Comparison of ENCODE assay signal across 11 cellular contexts in the genomic region with DNA sequence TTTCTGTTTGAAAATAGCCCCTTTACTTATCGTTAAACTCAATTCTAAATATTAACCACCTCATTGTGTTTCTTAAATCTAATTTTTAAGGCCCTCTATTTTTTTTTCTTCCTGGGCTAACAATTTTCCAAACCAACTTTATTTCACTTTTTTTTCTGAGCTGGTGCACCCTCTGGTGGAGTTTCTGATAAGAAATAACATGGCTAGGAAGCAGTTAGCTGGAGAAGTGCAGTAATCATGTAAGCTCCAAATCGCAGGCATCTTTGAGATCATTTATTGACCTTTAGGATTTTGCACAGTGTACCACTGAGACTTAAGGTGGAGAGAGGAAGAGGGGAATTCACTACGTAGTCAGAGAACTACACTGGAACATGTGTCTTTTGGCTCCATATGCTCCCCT. TPM values are rescaled to one million over a fixed set of nuclear protein-coding genes. Genes with fewer than 3 reads are reported as not detected.
DNase-seq lines count a peak whose midpoint lies in the region; ATAC-seq and TF ChIP-seq lines count a peak whose summit lies in the region.
"Had no signal": no experiment of that assay in that cellular context is flagged by ENCODE, and none has a peak within 500 bp of the region (broad histone marks: within the 10 kb centered on the region; RNA-seq: fewer than 3 reads in every experiment).

No MANE protein-coding gene starts in this region.

- H3K4me1 ChIP-seq in liver (ENCODE audit: control insufficient read depth in 4 of 4, insufficient read depth in 4 of 4, low read length in 3 of 4): peaks cover 0 to 5% (median 0%) of the 10 kb centered on the region in 4 donors

- DNase-seq in Calu3 (peak; percentile 48), LNCaP clone FGC (ENCODE audit: low read depth) (no peak), astrocyte of the cerebellum (ENCODE audit: low read depth) (no peak), NCI-H2196 treated with DMSO at 0.1 percent for 48 hours (lab: John Stamatoyannopoulos, UW; ENCODE audit: unreplicated experiment) (no peak), NCI-H748 treated with DMSO at 0.1 percent for 48 hours (lab: John Stamatoyannopoulos, UW) (no peak)
- DNase-seq in activated CD4-positive, alpha-beta T cell treated with anti-CD3 and anti-CD28 coated beads for 4 hours: no peak
- DNase-seq: activated CD4-positive, CD25-positive, alpha-beta regulatory T cell; activated naive CD4-positive, alpha-beta T cell treated with anti-CD3 and anti-CD28 coated beads, Interleukin-2, amount 10 ng/mL, durations not matched to agents 7 days and 5 days; NCI-H2171 had no signal

- BruUV-seq in Calu3 (replicated peaks; lab: Mats Ljungman, UMichigan): no TSS peak

- H3K27me3 ChIP-seq in liver (ENCODE audit: control insufficient read depth in 4 of 4, insufficient read depth in 4 of 4, low read length in 3 of 4): no peaks in the 10 kb centered on the region

- no peaks in the 10 kb centered on the region for H3K9me3 Mint-ChIP-seq in Calu3 (ENCODE audit: low read depth, unreplicated experiment)
- H3K9me3 Mint-ChIP-seq: activated naive CD4-positive, alpha-beta T cell treated with anti-CD3 and anti-CD28 coated beads, Interleukin-2, amount 10 ng/mL, durations not matched to agents 7 days and 5 days had no signal

- intact Hi-C loops in Calu3 (cut with micrococcal nuclease; ENCODE audit: unreplicated experiment): loop anchor here (1.0 to 5.0 kb wide), 3 partner anchors 59 to 216 kb away; a partner anchor contains a TSS

- CTCF ChIA-PET in Calu3 (lab: Charles Lee): interaction anchor here (0.6 to 2.8 kb wide), 17 partner anchors 11 to 607 kb away, joined by 3 to 18 read pairs (median 4); a partner anchor contains a TSS

- peaks cover 12% of the 10 kb centered on the region for H3K36me3 Mint-ChIP-seq in Calu3 (ENCODE audit: insufficient read depth, unreplicated experiment)
- H3K36me3 Mint-ChIP-seq: activated naive CD4-positive, alpha-beta T cell treated with anti-CD3 and anti-CD28 coated beads, Interleukin-2, amount 10 ng/mL, durations not matched to agents 7 days and 5 days had no signal

- no peaks in the 10 kb centered on the region for H3K36me3 ChIP-seq in liver (ENCODE audit: control insufficient read depth in 4 of 4, insufficient read depth in 3 of 4, low read depth in 1 of 4, low read length in 3 of 4)

- TF ChIP-seq CTCF in Calu3 (IDR thresholded peaks at IDR 0.05; ENCODE audit: unreplicated experiment) (peak; percentile 64), LNCaP clone FGC (IDR thresholded peaks at IDR 0.05; ENCODE audit: control insufficient read depth, extremely low read depth, insufficient read depth) (peak; percentile 49), astrocyte of the cerebellum (IDR thresholded peaks at IDR 0.05; ENCODE audit: low read depth, low read length, missing control alignments) (peak; percentile 52), liver (IDR thresholded peaks at IDR 0.05; ENCODE audit: low read depth, low read length, missing input control) (peak; percentile 34)

- no peak overlapping the region for H3K4me3 ChIP-seq in LNCaP clone FGC (ENCODE audit: low read depth, low read length)
- no peak overlapping the region for H3K4me3 ChIP-seq in astrocyte of the cerebellum (ENCODE audit: low read depth, low read length)
- no peak overlapping the region for H3K4me3 ChIP-seq in liver (ENCODE audit: low read depth in 1 of 3, low read length in 3 of 3)

- TF ChIP-seq RAD21 in liver (IDR thresholded peaks at IDR 0.05): peak; percentile 61 to 70

- peak overlapping the region; percentile 44 for H3K27ac Mint-ChIP-seq in Calu3 (ENCODE audit: unreplicated experiment)
- H3K27ac Mint-ChIP-seq: activated naive CD4-positive, alpha-beta T cell treated with anti-CD3 and anti-CD28 coated beads, Interleukin-2, amount 10 ng/mL, durations not matched to agents 7 days and 5 days had no signal

- no peak overlapping the region for H3K27ac ChIP-seq in liver (ENCODE audit: low read depth in 1 of 2, low read length in 2 of 2)

- no peak for ATAC-seq in GM18873 (IDR thresholded peaks at IDR 0.05; ENCODE audit: low FRiP score, unreplicated experiment)

- in situ Hi-C loops in astrocyte of the cerebellum (cut with HindIII; ENCODE audit: low sequenced_read_pairs): loop anchor here (5.0 kb wide), 2 partner anchors 56 to 471 kb away; a partner anchor contains a TSS

- 71% methylated on average over 3 of the region's 3 CpGs for WGBS in liver

- no peak overlapping the region for H3K9ac ChIP-seq in liver (ENCODE audit: low read depth in 1 of 2, low read length in 2 of 2)

- H3K4me3 Mint-ChIP-seq in Calu3 (ENCODE audit: low read depth, unreplicated experiment): no peak overlapping the region
- H3K4me3 Mint-ChIP-seq: activated naive CD4-positive, alpha-beta T cell treated with anti-CD3 and anti-CD28 coated beads, Interleukin-2, amount 10 ng/mL, durations not matched to agents 7 days and 5 days had no signal

- no peaks in the 10 kb centered on the region for H3K27me3 Mint-ChIP-seq in Calu3 (ENCODE audit: unreplicated experiment)
- H3K27me3 Mint-ChIP-seq: activated naive CD4-positive, alpha-beta T cell treated with anti-CD3 and anti-CD28 coated beads, Interleukin-2, amount 10 ng/mL, durations not matched to agents 7 days and 5 days had no signal

- H3K9me3 ChIP-seq in liver (ENCODE audit: control insufficient read depth in 4 of 4, low read length in 3 of 4): no peaks in the 10 kb centered on the region

- H3K4me1 Mint-ChIP-seq in Calu3 (ENCODE audit: low read depth, unreplicated experiment): peaks cover 47% of the 10 kb centered on the region

TF ChIP-seq in liver, 16 proteins besides CTCF, POLR2A, EP300 and RAD21:
- TF ChIP-seq, protein P1, sequence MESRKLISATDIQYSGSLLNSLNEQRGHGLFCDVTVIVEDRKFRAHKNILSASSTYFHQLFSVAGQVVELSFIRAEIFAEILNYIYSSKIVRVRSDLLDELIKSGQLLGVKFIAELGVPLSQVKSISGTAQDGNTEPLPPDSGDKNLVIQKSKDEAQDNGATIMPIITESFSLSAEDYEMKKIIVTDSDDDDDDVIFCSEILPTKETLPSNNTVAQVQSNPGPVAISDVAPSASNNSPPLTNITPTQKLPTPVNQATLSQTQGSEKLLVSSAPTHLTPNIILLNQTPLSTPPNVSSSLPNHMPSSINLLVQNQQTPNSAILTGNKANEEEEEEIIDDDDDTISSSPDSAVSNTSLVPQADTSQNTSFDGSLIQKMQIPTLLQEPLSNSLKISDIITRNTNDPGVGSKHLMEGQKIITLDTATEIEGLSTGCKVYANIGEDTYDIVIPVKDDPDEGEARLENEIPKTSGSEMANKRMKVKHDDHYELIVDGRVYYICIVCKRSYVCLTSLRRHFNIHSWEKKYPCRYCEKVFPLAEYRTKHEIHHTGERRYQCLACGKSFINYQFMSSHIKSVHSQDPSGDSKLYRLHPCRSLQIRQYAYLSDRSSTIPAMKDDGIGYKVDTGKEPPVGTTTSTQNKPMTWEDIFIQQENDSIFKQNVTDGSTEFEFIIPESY (IDR thresholded peaks at IDR 0.05): no peak
- TF ChIP-seq SP1 (IDR thresholded peaks at IDR 0.05) (no peak), HNF4A (conservative IDR thresholded peaks at IDR 0.05) (no peak), NR2F2 (IDR thresholded peaks at IDR 0.05) (no peak), EGR1 (IDR thresholded peaks at IDR 0.05; ENCODE audit: low read depth in 2 of 2) (no peak), JUND (IDR thresholded peaks at IDR 0.05) (no peak), TAF1 (conservative IDR thresholded peaks at IDR 0.05) (no peak)
- TF ChIP-seq, protein P2, sequence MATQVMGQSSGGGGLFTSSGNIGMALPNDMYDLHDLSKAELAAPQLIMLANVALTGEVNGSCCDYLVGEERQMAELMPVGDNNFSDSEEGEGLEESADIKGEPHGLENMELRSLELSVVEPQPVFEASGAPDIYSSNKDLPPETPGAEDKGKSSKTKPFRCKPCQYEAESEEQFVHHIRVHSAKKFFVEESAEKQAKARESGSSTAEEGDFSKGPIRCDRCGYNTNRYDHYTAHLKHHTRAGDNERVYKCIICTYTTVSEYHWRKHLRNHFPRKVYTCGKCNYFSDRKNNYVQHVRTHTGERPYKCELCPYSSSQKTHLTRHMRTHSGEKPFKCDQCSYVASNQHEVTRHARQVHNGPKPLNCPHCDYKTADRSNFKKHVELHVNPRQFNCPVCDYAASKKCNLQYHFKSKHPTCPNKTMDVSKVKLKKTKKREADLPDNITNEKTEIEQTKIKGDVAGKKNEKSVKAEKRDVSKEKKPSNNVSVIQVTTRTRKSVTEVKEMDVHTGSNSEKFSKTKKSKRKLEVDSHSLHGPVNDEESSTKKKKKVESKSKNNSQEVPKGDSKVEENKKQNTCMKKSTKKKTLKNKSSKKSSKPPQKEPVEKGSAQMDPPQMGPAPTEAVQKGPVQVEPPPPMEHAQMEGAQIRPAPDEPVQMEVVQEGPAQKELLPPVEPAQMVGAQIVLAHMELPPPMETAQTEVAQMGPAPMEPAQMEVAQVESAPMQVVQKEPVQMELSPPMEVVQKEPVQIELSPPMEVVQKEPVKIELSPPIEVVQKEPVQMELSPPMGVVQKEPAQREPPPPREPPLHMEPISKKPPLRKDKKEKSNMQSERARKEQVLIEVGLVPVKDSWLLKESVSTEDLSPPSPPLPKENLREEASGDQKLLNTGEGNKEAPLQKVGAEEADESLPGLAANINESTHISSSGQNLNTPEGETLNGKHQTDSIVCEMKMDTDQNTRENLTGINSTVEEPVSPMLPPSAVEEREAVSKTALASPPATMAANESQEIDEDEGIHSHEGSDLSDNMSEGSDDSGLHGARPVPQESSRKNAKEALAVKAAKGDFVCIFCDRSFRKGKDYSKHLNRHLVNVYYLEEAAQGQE (IDR thresholded peaks at IDR 0.05): no peak
TF ChIP-seq in liver: peak in this region for 0.

RNA-seq across cellular contexts. Expression of a gene that starts 6.4 kb away (rescaled TPM):
- total RNA-seq in Calu3 (2022) (0.57 and 1.4 TPM in 2 replicates), liver (not detected)
- not detected for polyA plus RNA-seq in liver

RNA-seq across cellular contexts. Expression of a gene that starts 55.3 kb away (rescaled TPM):
- 2.9 and 4.8 TPM in 2 replicates for total RNA-seq in Calu3 (2022)
- under 1 TPM; 0.75 to 0.89 TPM for total RNA-seq in liver
- under 1 TPM; 0.22 to 0.64 TPM for polyA plus RNA-seq in liver
